In genomic region chr5:96703384-96703910, GRCh38 we compare ENCODE assay signal across 8 cellular contexts. TPM values are rescaled to one million over a fixed set of nuclear protein-coding genes. Genes with fewer than 3 reads are reported as not detected.
DNase-seq lines count a peak whose midpoint lies in the region; ATAC-seq, FAIRE-seq and TF ChIP-seq lines count a peak whose summit lies in the region.

No MANE protein-coding gene starts in this region.

- TF ChIP-seq POLR2A in right lobe of liver (IDR thresholded peaks at IDR 0.05) = no peak

- intact Hi-C loops in right lobe of liver (cut with DNase I) = no loop called here

- ATAC-seq in GM19463 (IDR thresholded peaks at IDR 0.05; ENCODE audit: unreplicated experiment) (peak; percentile 68), HG03520 (IDR thresholded peaks at IDR 0.05; ENCODE audit: unreplicated experiment) (peak; percentile 86), right lobe of liver (peak in 2 of 4 donors; percentile 1 to 80), thoracic aorta (ENCODE audit: insufficient number of reproducible peaks, low FRiP score, low read depth) (peak; percentile 45)

- no peaks in the 10 kb centered on the region for H3K9me3 ChIP-seq in astrocyte (ENCODE audit: insufficient read depth, low read depth, low read length)
- no peaks in the 10 kb centered on the region for H3K9me3 ChIP-seq in right lobe of liver
- no peaks in the 10 kb centered on the region for H3K9me3 ChIP-seq in thoracic aorta

- WGBS in right lobe of liver (ENCODE audit: insufficient coverage, low coverage, low lambda C conversion rate, missing lambda C conversion rate) = 0% methylated on average over 5 of the region's 6 CpGs

- peaks cover 55% of the 10 kb centered on the region for H3K79me2 ChIP-seq in astrocyte (ENCODE audit: insufficient read depth, low read length)

- H3K4me1 ChIP-seq in astrocyte (ENCODE audit: insufficient read depth, low read length) = peaks cover 26% of the 10 kb centered on the region
- peaks cover 0 to 13% (median 3%) of the 10 kb centered on the region in 4 donors for H3K4me1 ChIP-seq in right lobe of liver
- H3K4me1 ChIP-seq in thoracic aorta (ENCODE audit: control insufficient read depth in 1 of 2, low read depth in 2 of 2) = peaks cover 15 to 38% of the 10 kb centered on the region in 2 donors

- H3K9me3 Mint-ChIP-seq in astrocyte (ENCODE audit: unreplicated experiment) = no peaks in the 10 kb centered on the region

- H3K4me3 Mint-ChIP-seq in astrocyte (ENCODE audit: unreplicated experiment) = peak overlapping the region; percentile 91

- peak overlapping the region; percentile 84 for H2AFZ ChIP-seq in astrocyte (ENCODE audit: low read depth, low read length)

- H3K27me3 Mint-ChIP-seq in astrocyte (ENCODE audit: low read depth, unreplicated experiment) = no peaks in the 10 kb centered on the region

- H3K9ac ChIP-seq in astrocyte (ENCODE audit: low read length) = peak overlapping the region; percentile 94

- H3K27ac Mint-ChIP-seq in astrocyte (ENCODE audit: unreplicated experiment) = peak overlapping the region; percentile 88

- H4K20me1 ChIP-seq in astrocyte (ENCODE audit: insufficient read depth, low read length) = peaks cover 35% of the 10 kb centered on the region

- no peak for TF ChIP-seq CTCF in astrocyte (IDR thresholded peaks at IDR 0.05; ENCODE audit: insufficient read depth, low read depth, low read length)
- TF ChIP-seq CTCF in right lobe of liver (IDR thresholded peaks at IDR 0.05) = no peak
- no peak for TF ChIP-seq CTCF in thoracic aorta (IDR thresholded peaks at IDR 0.05)

- H3K4me3 ChIP-seq in astrocyte (ENCODE audit: insufficient read depth, low read depth, low read length) (peak overlapping the region; percentile 81), right lobe of liver (peak overlapping the region; percentile 64 to 88 (median 84)), thoracic aorta (peak overlapping the region; percentile 82)

- H3K4me1 Mint-ChIP-seq in astrocyte (ENCODE audit: low read depth, unreplicated experiment) = peaks cover 43% of the 10 kb centered on the region

- peak overlapping the region; percentile 86 for H3K4me2 ChIP-seq in astrocyte (ENCODE audit: low read length)

- H3K36me3 Mint-ChIP-seq in astrocyte (ENCODE audit: low read depth, unreplicated experiment) = peaks cover 7% of the 10 kb centered on the region

- peak; percentile 37 for FAIRE-seq in astrocyte (lab: Jason Lieb, UNC)

- H3K27me3 ChIP-seq in astrocyte (ENCODE audit: insufficient read depth, low read length) (no peaks in the 10 kb centered on the region), right lobe of liver (no peaks in the 10 kb centered on the region), thoracic aorta (replicated peaks; ENCODE audit: insufficient read depth) (no peaks in the 10 kb centered on the region)

- no peaks in the 10 kb centered on the region for H3K36me3 ChIP-seq in astrocyte (ENCODE audit: insufficient read depth, low read length)
- H3K36me3 ChIP-seq in right lobe of liver = no peaks in the 10 kb centered on the region
- no peaks in the 10 kb centered on the region for H3K36me3 ChIP-seq in thoracic aorta

- peak; percentile 13 for DNase-seq in EL
- DNase-seq in astrocyte (ENCODE audit: low read depth) = no peak
- DNase-seq in right lobe of liver = peak in 1 of 3 donors; percentile 82
- DNase-seq in thoracic aorta (ENCODE audit: low spot score) = no peak
- DNase-seq in cerebellar nuclear complex (lab: John Stamatoyannopoulos, UW) = no peak
- no peak for DNase-seq in DMS79 treated with DMSO at 0.1 percent for 48 hours (lab: John Stamatoyannopoulos, UW)

- peak overlapping the region; percentile 96 for H3K27ac ChIP-seq in astrocyte (ENCODE audit: low read depth, low read length)
- H3K27ac ChIP-seq in right lobe of liver = peak overlapping the region; percentile 97 to 98 (median 97)
- H3K27ac ChIP-seq in thoracic aorta = peak overlapping the region; percentile 91 to 92

RNA-seq across cellular contexts. Expression of gene CAST, which starts 41.3 kb away (rescaled TPM):
- total RNA-seq in astrocyte (268 and 287 TPM in 2 replicates), right lobe of liver (100 to 1,000 TPM in 4 of 6 experiments, 10 to 100 TPM in 2; 86.8 to 187 (median 123) TPM), thoracic aorta (100 to 1,000 TPM; 175 to 347 TPM)
